36 cellular contexts compared by ENCODE assay signal in genomic region chr5:174773371-174773770, GRCh38. TPM values are rescaled to one million over a fixed set of nuclear protein-coding genes. Genes with fewer than 3 reads are reported as not detected.
"Had no signal": no experiment of that assay in that cellular context is flagged by ENCODE, and none has a peak within 500 bp of the region (broad histone marks: within the 10 kb centered on the region; RNA-seq: fewer than 3 reads in every experiment).

No MANE protein-coding gene starts in this region.

- H3K4me1 ChIP-seq: adrenal gland, body of pancreas, breast epithelium had no signal

- H3K4me3 ChIP-seq: adrenal gland, body of pancreas, breast epithelium had no signal

- DNase-seq: activated B cell treated with CpG ODN at 0.5 μM for 24 hours; activated CD4-positive, alpha-beta memory T cell treated with anti-CD3 and anti-CD28 coated beads for 36 hours; activated CD4-positive, alpha-beta T cell treated with anti-CD3 and anti-CD28 coated beads for 4 hours; activated CD4-positive, alpha-beta T cell treated with anti-CD3 and anti-CD28 coated beads, Interleukin-2, amount 10 ng/mL, durations not matched to agents 24 days and 14 days; activated CD4-positive, alpha-beta T cell treated with anti-CD3 and anti-CD28 coated beads, Interleukin-2, amount 50 U/mL, for 1 hour; activated CD4-positive, alpha-beta T cell treated with anti-CD3 and anti-CD28 coated beads, Interleukin-2, amount 50 U/mL, for 4 hours; activated CD4-positive, CD25-positive, alpha-beta regulatory T cell treated with anti-CD3 and anti-CD28 coated beads, Interleukin-2, amount 50 U/mL, for 72 hours; activated CD8-positive, alpha-beta memory T cell treated with anti-CD3 and anti-CD28 coated beads, Interleukin-2, amount 50 U/mL, for 4 hours; activated CD8-positive, alpha-beta T cell treated with anti-CD3 and anti-CD28 coated beads for 36 hours; activated effector memory CD4-positive, alpha-beta T cell treated with anti-CD3 and anti-CD28 coated beads, Interleukin-2, amount 50 U/mL, for 16 hours; activated gamma-delta T cell treated with Interleukin-2 at 50 U/mL for 16 hours; activated naive CD4-positive, alpha-beta T cell; activated naive CD4-positive, alpha-beta T cell treated with anti-CD3 and anti-CD28 coated beads for 36 hours; activated naive CD4-positive, alpha-beta T cell treated with anti-CD3 and anti-CD28 coated beads, Interleukin-2, amount 50 U/mL, for 16 hours; activated naive CD8-positive, alpha-beta T cell treated with anti-CD3 and anti-CD28 coated beads for 36 hours; activated T-cell treated with anti-CD3 and anti-CD28 coated beads for 4 hours; activated T-cell treated with anti-CD3 and anti-CD28 coated beads, Interleukin-2, amount 50 U/mL, for 1 hour; activated T-cell treated with anti-CD3 and anti-CD28 coated beads, Interleukin-2, amount 50 U/mL, for 4 hours; activated T-cell treated with anti-CD3 and anti-CD28 coated beads, Interleukin-2, amount 50 U/mL, for 72 hours; adrenal gland; amniotic stem cell; aorta; body of pancreas; brain microvascular endothelial cell; central memory CD4-positive, alpha-beta T cell; T-helper 1 cell; T-helper 2 cell; T-helper 9 cell had no signal

- H3K27me3 ChIP-seq: adrenal gland, body of pancreas, brain microvascular endothelial cell, breast epithelium had no signal

- H3K4me3 Mint-ChIP-seq: activated B cell treated with CpG ODN at 0.5 μM for 24 hours; activated CD4-positive, alpha-beta memory T cell treated with anti-CD3 and anti-CD28 coated beads for 36 hours; activated CD4-positive, alpha-beta T cell treated with anti-CD3 and anti-CD28 coated beads, Interleukin-2, amount 10 ng/mL, durations not matched to agents 24 days and 14 days; activated CD8-positive, alpha-beta T cell treated with anti-CD3 and anti-CD28 coated beads for 36 hours; activated naive CD4-positive, alpha-beta T cell treated with anti-CD3 and anti-CD28 coated beads for 36 hours; activated naive CD8-positive, alpha-beta T cell treated with anti-CD3 and anti-CD28 coated beads for 36 hours; activated T-cell treated with anti-CD3 and anti-CD28 coated beads, Interleukin-2, amount 50 U/mL, for 4 hours; activated T-cell treated with anti-CD3 and anti-CD28 coated beads, Interleukin-2, amount 50 U/mL, for 72 hours; activated T-helper 1 cell treated with anti-CD3 and anti-CD28 coated beads, Interleukin-12 subunit alpha, Interleukin-12 subunit beta, Interleukin-2, Interleukin-4 antibody, amounts not matched to agents 30 ng/mL and 10 ng/mL and 1 ng/mL, durations not matched to agents 14 hours and 24 hours and 36 hours; activated T-helper 17 cell treated with anti-CD3 and anti-CD28 coated beads, Interleukin-2, amount 50 U/mL, for 72 hours; T-helper 1 cell treated with Interleukin-12 subunit alpha and Interleukin-12 subunit beta and Interleukin-4 antibody, amounts not matched to agents 30 μg/mL and 1 μg/mL, for 36 hours; T-helper 2 cell treated with Interferon-gamma antibody and Interleukin-4, amounts not matched to agents 5 μg/mL and 100 μg/mL, for 36 hours had no signal

- H3K27ac Mint-ChIP-seq: activated B cell treated with CpG ODN at 0.5 μM for 24 hours; activated CD4-positive, alpha-beta memory T cell treated with anti-CD3 and anti-CD28 coated beads for 36 hours; activated CD4-positive, alpha-beta T cell treated with anti-CD3 and anti-CD28 coated beads, Interleukin-2, amount 10 ng/mL, durations not matched to agents 24 days and 14 days; activated CD8-positive, alpha-beta T cell treated with anti-CD3 and anti-CD28 coated beads for 36 hours; activated naive CD4-positive, alpha-beta T cell treated with anti-CD3 and anti-CD28 coated beads for 36 hours; activated naive CD4-positive, alpha-beta T cell treated with anti-CD3 and anti-CD28 coated beads, Interleukin-2, amount 50 U/mL, for 72 hours; activated naive CD8-positive, alpha-beta T cell treated with anti-CD3 and anti-CD28 coated beads for 36 hours; activated T-cell treated with anti-CD3 and anti-CD28 coated beads, Interleukin-2, amount 50 U/mL, for 72 hours; activated T-helper 1 cell treated with anti-CD3 and anti-CD28 coated beads, Interleukin-12 subunit alpha, Interleukin-12 subunit beta, Interleukin-2, Interleukin-4 antibody, amounts not matched to agents 30 ng/mL and 10 ng/mL and 1 ng/mL, durations not matched to agents 14 hours and 24 hours and 36 hours; activated T-helper 17 cell treated with anti-CD3 and anti-CD28 coated beads, Interleukin-2, amount 50 U/mL, for 72 hours; T-helper 1 cell treated with Interleukin-12 subunit alpha and Interleukin-12 subunit beta and Interleukin-4 antibody, amounts not matched to agents 30 μg/mL and 1 μg/mL, for 36 hours; T-helper 2 cell treated with Interferon-gamma antibody and Interleukin-4, amounts not matched to agents 5 μg/mL and 100 μg/mL, for 36 hours had no signal

- ATAC-seq: activated CD8-positive, alpha-beta T cell treated with anti-CD3 and anti-CD28 coated beads for 36 hours; activated naive CD4-positive, alpha-beta T cell treated with anti-CD3 and anti-CD28 coated beads, Interleukin-2, amount 50 U/mL, for 72 hours; activated T-cell treated with anti-CD3 and anti-CD28 coated beads, Interleukin-2, amount 50 U/mL, for 4 hours; activated T-cell treated with anti-CD3 and anti-CD28 coated beads, Interleukin-2, amount 50 U/mL, for 72 hours; activated T-helper 17 cell treated with anti-CD3 and anti-CD28 coated beads, Interleukin-2, amount 50 U/mL, for 72 hours; body of pancreas had no signal

- H3K9me3 Mint-ChIP-seq: activated B cell treated with CpG ODN at 0.5 μM for 24 hours; activated CD4-positive, alpha-beta memory T cell treated with anti-CD3 and anti-CD28 coated beads for 36 hours; activated CD4-positive, alpha-beta T cell treated with anti-CD3 and anti-CD28 coated beads, Interleukin-2, amount 10 ng/mL, durations not matched to agents 24 days and 14 days; activated CD8-positive, alpha-beta T cell treated with anti-CD3 and anti-CD28 coated beads for 36 hours; activated naive CD4-positive, alpha-beta T cell treated with anti-CD3 and anti-CD28 coated beads for 36 hours; activated naive CD8-positive, alpha-beta T cell treated with anti-CD3 and anti-CD28 coated beads for 36 hours; activated T-helper 1 cell treated with anti-CD3 and anti-CD28 coated beads, Interleukin-12 subunit alpha, Interleukin-12 subunit beta, Interleukin-2, Interleukin-4 antibody, amounts not matched to agents 30 ng/mL and 10 ng/mL and 1 ng/mL, durations not matched to agents 14 hours and 24 hours and 36 hours; T-helper 1 cell treated with Interleukin-12 subunit alpha and Interleukin-12 subunit beta and Interleukin-4 antibody, amounts not matched to agents 30 μg/mL and 1 μg/mL, for 36 hours; T-helper 2 cell treated with Interferon-gamma antibody and Interleukin-4, amounts not matched to agents 5 μg/mL and 100 μg/mL, for 36 hours had no signal

- H3K27ac ChIP-seq: adrenal gland, body of pancreas, brain microvascular endothelial cell, breast epithelium, VCaP had no signal

- H3K36me3 Mint-ChIP-seq: activated CD4-positive, alpha-beta memory T cell treated with anti-CD3 and anti-CD28 coated beads for 36 hours; activated naive CD4-positive, alpha-beta T cell treated with anti-CD3 and anti-CD28 coated beads, Interleukin-2, amount 50 U/mL, for 72 hours; activated naive CD8-positive, alpha-beta T cell treated with anti-CD3 and anti-CD28 coated beads for 36 hours had no signal

- H3K4me1 Mint-ChIP-seq: activated B cell treated with CpG ODN at 0.5 μM for 24 hours; activated CD4-positive, alpha-beta T cell treated with anti-CD3 and anti-CD28 coated beads, Interleukin-2, amount 10 ng/mL, durations not matched to agents 24 days and 14 days; activated naive CD8-positive, alpha-beta T cell treated with anti-CD3 and anti-CD28 coated beads for 36 hours; activated T-helper 17 cell treated with anti-CD3 and anti-CD28 coated beads, Interleukin-2, amount 50 U/mL, for 72 hours had no signal

- H3K36me3 ChIP-seq: adrenal gland, brain microvascular endothelial cell, breast epithelium had no signal

- H3K27me3 Mint-ChIP-seq: activated CD4-positive, alpha-beta T cell treated with anti-CD3 and anti-CD28 coated beads, Interleukin-2, amount 10 ng/mL, durations not matched to agents 24 days and 14 days had no signal

- H3K9me3 ChIP-seq: adrenal gland, breast epithelium had no signal

RNA-seq across cellular contexts. Expression of gene MSX2, which starts 49.0 kb away (rescaled TPM):
- total RNA-seq: activated B cell treated with CpG ODN at 0.5 μM for 24 hours; activated CD4-positive, alpha-beta memory T cell treated with anti-CD3 and anti-CD28 coated beads for 36 hours; activated CD4-positive, alpha-beta T cell treated with anti-CD3 and anti-CD28 coated beads, Interleukin-2, amount 10 ng/mL, durations not matched to agents 24 days and 14 days; activated CD8-positive, alpha-beta memory T cell treated with anti-CD3 and anti-CD28 coated beads for 36 hours; activated CD8-positive, alpha-beta T cell treated with anti-CD3 and anti-CD28 coated beads for 36 hours; activated naive CD4-positive, alpha-beta T cell treated with anti-CD3 and anti-CD28 coated beads for 36 hours; activated naive CD4-positive, alpha-beta T cell treated with anti-CD3 and anti-CD28 coated beads, Interleukin-2, amount 50 U/mL, for 72 hours; activated naive CD8-positive, alpha-beta T cell treated with anti-CD3 and anti-CD28 coated beads for 36 hours; activated T-helper 1 cell treated with anti-CD3 and anti-CD28 coated beads, Interleukin-12 subunit alpha, Interleukin-12 subunit beta, Interleukin-2, Interleukin-4 antibody, amounts not matched to agents 30 ng/mL and 10 ng/mL and 1 ng/mL, durations not matched to agents 14 hours and 24 hours and 36 hours; activated T-helper 17 cell treated with anti-CD3 and anti-CD28 coated beads, Interleukin-2, amount 50 U/mL, for 72 hours; body of pancreas had no signal
